Comparison of ENCODE assay signal across 9 cellular contexts in genomic region chr7:149598721-149599308, GRCh38.
DNase-seq lines count a peak whose midpoint lies in the region; ATAC-seq and TF ChIP-seq lines count a peak whose summit lies in the region.
"Had no signal": no experiment of that assay in that cellular context is flagged by ENCODE, and none has a peak within 500 bp of the region (broad histone marks: within the 10 kb centered on the region; RNA-seq: fewer than 3 reads in every experiment).

No MANE protein-coding gene starts in this region.

- dilution Hi-C loops in mammary epithelial cell (cut with HindIII; ENCODE audit: low sequenced_read_pairs) = no loop called here

- H3K4me3 ChIP-seq in MG63 (no peak overlapping the region), mammary epithelial cell (replicated peaks in 1 of 3; ENCODE audit: insufficient read depth in 1 of 3, low read depth in 2 of 3, low read length in 3 of 3) (no peak overlapping the region)

- in situ Hi-C loops in mammary epithelial cell (cut with MboI; ENCODE audit: low sequenced_read_pairs in 2 of 2) = no loop called here

- no peaks in the 10 kb centered on the region for H4K20me1 ChIP-seq in mammary epithelial cell (ENCODE audit: insufficient read depth, low read length)

- H2AFZ ChIP-seq in mammary epithelial cell (ENCODE audit: low read depth, low read length) = no peak overlapping the region

- TF ChIP-seq CTCF in GM12873 (IDR thresholded peaks at IDR 0.05; ENCODE audit: insufficient read depth, low read depth, low read length, missing control alignments) (peak; percentile 77), mammary epithelial cell (conservative IDR thresholded peaks at IDR 0.05 in 1 of 2, IDR thresholded peaks at IDR 0.05 in 1 of 2; ENCODE audit: extremely low read depth in 1 of 2, insufficient read depth in 1 of 2, low read depth in 1 of 2, low read length in 2 of 2) (peak; percentile 52 to 72)

- 90% methylated on average over 1 of the region's 1 CpG for WGBS in mammary epithelial cell (ENCODE audit: low coverage, missing lambda C conversion rate)

- no peak overlapping the region for H3K4me3 Mint-ChIP-seq in memory B cell

- no peaks in the 10 kb centered on the region for H3K4me1 ChIP-seq in mammary epithelial cell (ENCODE audit: insufficient read depth, low read length)

- H3K36me3 Mint-ChIP-seq in memory B cell = peaks cover 19% of the 10 kb centered on the region

- DNase-seq in AG08395 (ENCODE audit: low spot score) = peak; percentile 61
- peak; percentile 4 for DNase-seq in MG63
- peak; percentile 44 for DNase-seq in mammary epithelial cell
- DNase-seq in memory B cell (ENCODE audit: low spot score in 2 of 2) = no peak
- DNase-seq in NCI-H2171 (lab: John Stamatoyannopoulos, UW) = no peak
- no peak for DNase-seq in SHP77 (lab: John Stamatoyannopoulos, UW)
- no peak for DNase-seq in NCI-H187 (lab: John Stamatoyannopoulos, UW)

- no peaks in the 10 kb centered on the region for H3K27me3 Mint-ChIP-seq in memory B cell

- ATAC-seq in memory B cell (ENCODE audit: low read depth) = no peak

- H3K9me3 Mint-ChIP-seq in memory B cell = no peaks in the 10 kb centered on the region

- no TSS peak for BruUV-seq in mammary epithelial cell (replicated peaks; lab: Mats Ljungman, UMichigan)

- H3K9ac ChIP-seq in mammary epithelial cell (ENCODE audit: insufficient read depth, low read length) = no peak overlapping the region

- H3K4me1 Mint-ChIP-seq in memory B cell = peaks cover 30% of the 10 kb centered on the region

- H3K79me2 ChIP-seq in mammary epithelial cell (ENCODE audit: insufficient read depth, low read length) = peaks cover 3% of the 10 kb centered on the region

- H3K27ac Mint-ChIP-seq in memory B cell = peak overlapping the region; percentile 91

- CTCF ChIA-PET in mammary epithelial cell (lab: Charles Lee; ENCODE audit: low non-redundant PET) = interaction anchor here (0.8 kb wide), 1 partner anchor 289 kb away, joined by 3 read pairs; no protein-coding TSS in a partner anchor

- H3K27me3 ChIP-seq in MG63 (no peaks in the 10 kb centered on the region), mammary epithelial cell (ENCODE audit: insufficient read depth, low read length) (no peaks in the 10 kb centered on the region)

- no peak overlapping the region for H3K4me2 ChIP-seq in mammary epithelial cell (ENCODE audit: insufficient read depth, low read depth, low read length)

- no peaks in the 10 kb centered on the region for H3K9me3 ChIP-seq in MG63
- H3K9me3 ChIP-seq in mammary epithelial cell (replicated peaks; ENCODE audit: insufficient read depth, low read length) = no peaks in the 10 kb centered on the region

- H3K36me3 ChIP-seq in MG63 (no peaks in the 10 kb centered on the region), mammary epithelial cell (ENCODE audit: insufficient read depth, low read length) (peaks cover 23% of the 10 kb centered on the region)

- H3K27ac ChIP-seq in mammary epithelial cell (ENCODE audit: insufficient read depth, low read depth, low read length) = no peak overlapping the region
- H3K27ac ChIP-seq: HL-60 had no signal

- intact Hi-C loops in mammary epithelial cell (cut with micrococcal nuclease) = loop anchor here (1.0 to 5.0 kb wide), 4 partner anchors 37 to 288 kb away; partner anchors contain the start of gene ZNF746

Comparison
In these comparisons a context has a peak if more than half of its experiments do, and no peak if none do; other contexts are left out.
1. DNase-seq: peak in AG08395 (single experiment), MG63 (single experiment) and mammary epithelial cell (single experiment); none in memory B cell (0 of 2), NCI-H2171 (single experiment), SHP77 (0 of 2) and NCI-H187 (0 of 2).